ENCODE assay signal across 8 cellular contexts in genomic region chr19:2507109-2507508, GRCh38. TPM values are rescaled to one million over a fixed set of nuclear protein-coding genes. Genes with fewer than 3 reads are reported as not detected.
DNase-seq lines count a peak whose midpoint lies in the region; ATAC-seq, FAIRE-seq and TF ChIP-seq lines count a peak whose summit lies in the region.

No MANE protein-coding gene starts in this region.

- in situ Hi-C loops in G401 (cut with HindIII; ENCODE audit: low sequenced_read_pairs) = no loop called here

- ATAC-seq in HG02870 (IDR thresholded peaks at IDR 0.05; ENCODE audit: unreplicated experiment) = no peak
- no peak for ATAC-seq in GM18868 (IDR thresholded peaks at IDR 0.05; ENCODE audit: unreplicated experiment)

- no peak overlapping the region for H3K9ac ChIP-seq in parathyroid adenoma

- no peak overlapping the region for H3K4me3 ChIP-seq in AG10803 (ENCODE audit: low read length)
- peak overlapping the region in 41 of 59 donors; percentile 0 to 53 (median 28) for H3K4me3 ChIP-seq in dorsolateral prefrontal cortex
- H3K4me3 ChIP-seq in parathyroid adenoma (ENCODE audit: low read depth, low read length) = no peak overlapping the region

- peak overlapping the region; percentile 72 for H2AFZ ChIP-seq in parathyroid adenoma

- intact Hi-C loops in dorsolateral prefrontal cortex (cut with DNase I) = no loop called here

- peak overlapping the region; percentile 24 for H3K4me2 ChIP-seq in parathyroid adenoma (ENCODE audit: low read length)

- H3K27me3 ChIP-seq in dorsolateral prefrontal cortex (no peaks in the 10 kb centered on the region), parathyroid adenoma (ENCODE audit: control insufficient read depth, insufficient read depth, low read length) (no peaks in the 10 kb centered on the region)

- peak overlapping the region in 11 of 59 donors; percentile 1 to 55 (median 32) for H3K27ac ChIP-seq in dorsolateral prefrontal cortex
- H3K27ac ChIP-seq in parathyroid adenoma = peak overlapping the region; percentile 80

- H3K4me1 ChIP-seq in parathyroid adenoma = no peaks in the 10 kb centered on the region

- peak; percentile 58 for DNase-seq in AG10803 (ENCODE audit: low read depth)
- DNase-seq in HTR-8/SVneo (ENCODE audit: insufficient read length, low spot score) = no peak
- DNase-seq in OCI-M1 (lab: John Stamatoyannopoulos, UW) = peak; percentile 57
- DNase-seq in dorsolateral prefrontal cortex = no peak
- no peak for DNase-seq in G401 (ENCODE audit: low spot score)

- peak; percentile 86 for FAIRE-seq in HTR-8/SVneo (lab: Jason Lieb, UNC)

- TF ChIP-seq CTCF in AG10803 (conservative IDR thresholded peaks at IDR 0.05; ENCODE audit: low read length) = no peak
- TF ChIP-seq CTCF in dorsolateral prefrontal cortex (IDR thresholded peaks at IDR 0.05 in 54 of 56, conservative IDR thresholded peaks at IDR 0.05 in 2 of 56; ENCODE audit: low read depth in 1 of 56, partially characterized antibody in 56 of 56) = no peak
- TF ChIP-seq CTCF in parathyroid adenoma (IDR thresholded peaks at IDR 0.05) = no peak

- H3K79me2 ChIP-seq in parathyroid adenoma = no peaks in the 10 kb centered on the region

- H3K9me3 ChIP-seq in parathyroid adenoma (ENCODE audit: control insufficient read depth, low read length) = no peaks in the 10 kb centered on the region

- no peaks in the 10 kb centered on the region for H3K36me3 ChIP-seq in parathyroid adenoma (ENCODE audit: control insufficient read depth, insufficient read depth, low read length)

RNA-seq across cellular contexts. Expression of gene GADD45B, which starts 31.2 kb away (rescaled TPM):
- total RNA-seq in dorsolateral prefrontal cortex = 100 to 1,000 TPM in 25 of 120 experiments, 10 to 100 TPM in 95; 15.8 to 333 (median 47.4) TPM
- total RNA-seq in G401 (2014; rRNA removed; shearing (Covaris generic)) = 39.5 and 44.2 TPM in 2 replicates

RNA-seq across cellular contexts. Expression of gene LMNB2, which starts 50.4 kb away (rescaled TPM):
- total RNA-seq in dorsolateral prefrontal cortex = 10 to 100 TPM; 13.4 to 25.1 (median 18.3) TPM
- 216 and 321 TPM in 2 replicates for total RNA-seq in G401 (2014; rRNA removed; shearing (Covaris generic))

Comparison
In these comparisons a context has a peak if more than half of its experiments do, and no peak if none do; other contexts are left out.
1. DNase-seq: peak in AG10803 (single experiment) and OCI-M1 (single experiment); none in HTR-8/SVneo (single experiment), dorsolateral prefrontal cortex (0 of 10) and G401 (single experiment).
2. H3K4me3 ChIP-seq: peak in dorsolateral prefrontal cortex (41 of 59); none in AG10803 (single experiment) and parathyroid adenoma (single experiment).